In the genomic region with DNA sequence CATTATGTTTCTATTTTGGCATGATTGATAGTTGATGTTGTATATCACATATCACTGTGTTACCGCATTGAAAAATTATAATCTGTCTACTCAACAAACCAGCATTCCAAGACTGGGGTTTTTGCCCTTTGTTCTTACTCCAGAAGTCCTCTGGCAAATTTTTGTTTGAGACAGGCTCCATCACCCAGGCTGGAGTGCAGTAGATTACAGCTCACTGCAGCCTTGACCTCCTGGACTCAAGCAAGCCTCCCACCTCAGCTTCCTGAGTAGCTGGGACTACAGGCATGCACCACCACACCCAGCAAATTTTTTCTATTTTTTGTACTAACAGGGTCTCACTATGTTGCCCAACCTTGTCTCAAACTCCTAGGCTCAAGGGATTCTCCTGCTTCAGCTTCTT, we compare ENCODE assay signal across 31 cellular contexts.
"Had no signal": no experiment of that assay in that cellular context is flagged by ENCODE, and none has a peak within 500 bp of the region (broad histone marks: within the 10 kb centered on the region; RNA-seq: fewer than 3 reads in every experiment).

No MANE protein-coding gene starts in this region.

- H3K4me3 Mint-ChIP-seq: activated CD4-positive, alpha-beta memory T cell treated with anti-CD3 and anti-CD28 coated beads for 36 hours; activated CD4-positive, alpha-beta T cell treated with anti-CD3 and anti-CD28 coated beads for 36 hours; activated CD4-positive, alpha-beta T cell treated with anti-CD3 and anti-CD28 coated beads, Interleukin-2, amount 10 ng/mL, durations not matched to agents 24 days and 14 days; activated CD8-positive, alpha-beta memory T cell treated with anti-CD3 and anti-CD28 coated beads, Interleukin-2, amount 10 ng/mL, durations not matched to agents 7 days and 5 days; activated CD8-positive, alpha-beta T cell treated with anti-CD3 and anti-CD28 coated beads, Interleukin-2, amount 10 ng/mL, durations not matched to agents 7 days and 5 days; activated naive CD4-positive, alpha-beta T cell treated with anti-CD3 and anti-CD28 coated beads for 36 hours; activated naive CD4-positive, alpha-beta T cell treated with anti-CD3 and anti-CD28 coated beads, Interleukin-2, amount 50 U/mL, for 24 hours; activated naive CD8-positive, alpha-beta T cell treated with anti-CD3 and anti-CD28 coated beads for 36 hours; activated naive CD8-positive, alpha-beta T cell treated with anti-CD3 and anti-CD28 coated beads, Interleukin-2, amount 50 U/mL, for 24 hours; activated T-helper 1 cell treated with anti-CD3 and anti-CD28 coated beads, Interleukin-12 subunit alpha, Interleukin-12 subunit beta, Interleukin-2, Interleukin-4 antibody, amounts not matched to agents 30 ng/mL and 10 ng/mL and 1 ng/mL, durations not matched to agents 14 hours and 24 hours and 36 hours; central memory CD8-positive, alpha-beta T cell had no signal

- H3K4me3 ChIP-seq: adrenal gland, ascending aorta, esophagus squamous epithelium, gastroesophageal sphincter, heart right ventricle had no signal

- H3K4me1 Mint-ChIP-seq: activated CD4-positive, alpha-beta T cell treated with anti-CD3 and anti-CD28 coated beads for 36 hours; activated CD4-positive, alpha-beta T cell treated with anti-CD3 and anti-CD28 coated beads, Interleukin-2, amount 10 ng/mL, durations not matched to agents 24 days and 14 days; activated CD8-positive, alpha-beta memory T cell treated with anti-CD3 and anti-CD28 coated beads, Interleukin-2, amount 10 ng/mL, durations not matched to agents 7 days and 5 days; activated naive CD4-positive, alpha-beta T cell treated with anti-CD3 and anti-CD28 coated beads, Interleukin-2, amount 50 U/mL, for 24 hours; activated naive CD8-positive, alpha-beta T cell treated with anti-CD3 and anti-CD28 coated beads for 36 hours; activated naive CD8-positive, alpha-beta T cell treated with anti-CD3 and anti-CD28 coated beads, Interleukin-2, amount 50 U/mL, for 24 hours; central memory CD8-positive, alpha-beta T cell had no signal

- H3K9me3 ChIP-seq: adrenal gland, ascending aorta, esophagus squamous epithelium, gastroesophageal sphincter, heart right ventricle had no signal

- H3K36me3 ChIP-seq: adrenal gland, ascending aorta, brain microvascular endothelial cell, esophagus squamous epithelium, gastroesophageal sphincter, heart right ventricle had no signal

- H3K27ac ChIP-seq: adrenal gland, ascending aorta, brain microvascular endothelial cell, epithelial cell of prostate, esophagus squamous epithelium, gastroesophageal sphincter, heart right ventricle had no signal

- H3K4me1 ChIP-seq: adrenal gland, ascending aorta, esophagus squamous epithelium, gastroesophageal sphincter, heart right ventricle had no signal

- H3K27me3 ChIP-seq: adrenal gland, ascending aorta, brain microvascular endothelial cell, esophagus squamous epithelium, gastroesophageal sphincter, heart right ventricle had no signal

- H3K27ac Mint-ChIP-seq: activated CD4-positive, alpha-beta memory T cell treated with anti-CD3 and anti-CD28 coated beads for 36 hours; activated CD4-positive, alpha-beta T cell treated with anti-CD3 and anti-CD28 coated beads for 36 hours; activated CD4-positive, alpha-beta T cell treated with anti-CD3 and anti-CD28 coated beads, Interleukin-2, amount 10 ng/mL, durations not matched to agents 24 days and 14 days; activated CD8-positive, alpha-beta memory T cell treated with anti-CD3 and anti-CD28 coated beads, Interleukin-2, amount 10 ng/mL, durations not matched to agents 7 days and 5 days; activated CD8-positive, alpha-beta T cell treated with anti-CD3 and anti-CD28 coated beads, Interleukin-2, amount 10 ng/mL, durations not matched to agents 7 days and 5 days; activated naive CD4-positive, alpha-beta T cell treated with anti-CD3 and anti-CD28 coated beads for 36 hours; activated naive CD4-positive, alpha-beta T cell treated with anti-CD3 and anti-CD28 coated beads, Interleukin-2, amount 50 U/mL, for 24 hours; activated naive CD8-positive, alpha-beta T cell treated with anti-CD3 and anti-CD28 coated beads for 36 hours; activated naive CD8-positive, alpha-beta T cell treated with anti-CD3 and anti-CD28 coated beads, Interleukin-2, amount 50 U/mL, for 24 hours; activated T-helper 1 cell treated with anti-CD3 and anti-CD28 coated beads, Interleukin-12 subunit alpha, Interleukin-12 subunit beta, Interleukin-2, Interleukin-4 antibody, amounts not matched to agents 30 ng/mL and 10 ng/mL and 1 ng/mL, durations not matched to agents 14 hours and 24 hours and 36 hours; activated T-helper 2 cell treated with anti-CD3 and anti-CD28 coated beads, Interferon-gamma antibody, Interleukin-2, Interleukin-4, amounts not matched to agents 10 μg/mL and 5 μg/mL and 100 μg/mL, durations not matched to agents 14 hours and 24 hours and 36 hours had no signal

- ATAC-seq: activated CD4-positive, alpha-beta T cell treated with anti-CD3 and anti-CD28 coated beads for 36 hours; activated CD8-positive, alpha-beta memory T cell treated with anti-CD3 and anti-CD28 coated beads, Interleukin-2, amount 10 ng/mL, durations not matched to agents 7 days and 5 days; activated CD8-positive, alpha-beta T cell treated with anti-CD3 and anti-CD28 coated beads, Interleukin-2, amount 10 ng/mL, durations not matched to agents 7 days and 5 days; activated naive CD8-positive, alpha-beta T cell treated with anti-CD3 and anti-CD28 coated beads, Interleukin-2, amount 50 U/mL, for 24 hours; gastroesophageal sphincter; heart right ventricle had no signal

- H3K27me3 Mint-ChIP-seq: activated CD4-positive, alpha-beta memory T cell treated with anti-CD3 and anti-CD28 coated beads for 36 hours; activated CD4-positive, alpha-beta T cell treated with anti-CD3 and anti-CD28 coated beads for 36 hours; activated CD4-positive, alpha-beta T cell treated with anti-CD3 and anti-CD28 coated beads, Interleukin-2, amount 10 ng/mL, durations not matched to agents 24 days and 14 days; activated CD8-positive, alpha-beta memory T cell treated with anti-CD3 and anti-CD28 coated beads, Interleukin-2, amount 10 ng/mL, durations not matched to agents 7 days and 5 days; activated naive CD4-positive, alpha-beta T cell treated with anti-CD3 and anti-CD28 coated beads, Interleukin-2, amount 50 U/mL, for 24 hours; activated naive CD8-positive, alpha-beta T cell treated with anti-CD3 and anti-CD28 coated beads for 36 hours; activated naive CD8-positive, alpha-beta T cell treated with anti-CD3 and anti-CD28 coated beads, Interleukin-2, amount 50 U/mL, for 24 hours; central memory CD8-positive, alpha-beta T cell had no signal

- FAIRE-seq: bronchial epithelial cell, colon, endothelial cell of umbilical vein had no signal

- DNase-seq: activated CD4-positive, alpha-beta memory T cell treated with anti-CD3 and anti-CD28 coated beads for 36 hours; activated CD4-positive, alpha-beta T cell treated with anti-CD3 and anti-CD28 coated beads for 36 hours; activated CD4-positive, alpha-beta T cell treated with anti-CD3 and anti-CD28 coated beads, Interleukin-2, amount 10 ng/mL, durations not matched to agents 24 days and 14 days; activated CD4-positive, CD25-positive, alpha-beta regulatory T cell; activated CD4-positive, CD25-positive, alpha-beta regulatory T cell treated with anti-CD3 and anti-CD28 coated beads, Interleukin-2, amount 50 U/mL, for 72 hours; activated CD8-positive, alpha-beta memory T cell treated with anti-CD3 and anti-CD28 coated beads, Interleukin-2, amount 10 ng/mL, durations not matched to agents 7 days and 5 days; activated CD8-positive, alpha-beta memory T cell treated with anti-CD3 and anti-CD28 coated beads, Interleukin-2, amount 50 U/mL, for 4 hours; activated CD8-positive, alpha-beta T cell treated with anti-CD3 and anti-CD28 coated beads, Interleukin-2, amount 10 ng/mL, durations not matched to agents 7 days and 5 days; activated effector memory CD4-positive, alpha-beta T cell treated with anti-CD3 and anti-CD28 coated beads, Interleukin-2, amount 50 U/mL, for 16 hours; activated naive CD4-positive, alpha-beta T cell treated with anti-CD3 and anti-CD28 coated beads for 36 hours; activated naive CD8-positive, alpha-beta T cell treated with anti-CD3 and anti-CD28 coated beads for 36 hours; activated naive CD8-positive, alpha-beta T cell treated with anti-CD3 and anti-CD28 coated beads, Interleukin-2, amount 50 U/mL, for 24 hours; activated T-cell treated with anti-CD3 and anti-CD28 coated beads, Interleukin-2, amount 50 U/mL, for 1 hour; activated T-cell treated with anti-CD3 and anti-CD28 coated beads, Interleukin-2, amount 50 U/mL, for 48 hours; adrenal gland; brain microvascular endothelial cell; effector CD8-positive, alpha-beta T cell; esophagus squamous epithelium; foreskin melanocyte; heart right ventricle; T-helper 2 cell had no signal

- H3K9me3 Mint-ChIP-seq: activated CD4-positive, alpha-beta T cell treated with anti-CD3 and anti-CD28 coated beads, Interleukin-2, amount 10 ng/mL, durations not matched to agents 24 days and 14 days; activated naive CD4-positive, alpha-beta T cell treated with anti-CD3 and anti-CD28 coated beads, Interleukin-2, amount 50 U/mL, for 24 hours; activated naive CD8-positive, alpha-beta T cell treated with anti-CD3 and anti-CD28 coated beads for 36 hours; activated naive CD8-positive, alpha-beta T cell treated with anti-CD3 and anti-CD28 coated beads, Interleukin-2, amount 50 U/mL, for 24 hours; activated T-helper 1 cell treated with anti-CD3 and anti-CD28 coated beads, Interleukin-12 subunit alpha, Interleukin-12 subunit beta, Interleukin-2, Interleukin-4 antibody, amounts not matched to agents 30 ng/mL and 10 ng/mL and 1 ng/mL, durations not matched to agents 14 hours and 24 hours and 36 hours; activated T-helper 2 cell treated with anti-CD3 and anti-CD28 coated beads, Interferon-gamma antibody, Interleukin-2, Interleukin-4, amounts not matched to agents 10 μg/mL and 5 μg/mL and 100 μg/mL, durations not matched to agents 14 hours and 24 hours and 36 hours had no signal

- H3K36me3 Mint-ChIP-seq: activated CD4-positive, alpha-beta memory T cell treated with anti-CD3 and anti-CD28 coated beads for 36 hours; activated CD8-positive, alpha-beta memory T cell treated with anti-CD3 and anti-CD28 coated beads, Interleukin-2, amount 10 ng/mL, durations not matched to agents 7 days and 5 days; activated naive CD4-positive, alpha-beta T cell treated with anti-CD3 and anti-CD28 coated beads, Interleukin-2, amount 50 U/mL, for 24 hours; activated naive CD8-positive, alpha-beta T cell treated with anti-CD3 and anti-CD28 coated beads for 36 hours had no signal
